Comparison of ENCODE assay signal across 1 cellular context in the genomic region with DNA sequence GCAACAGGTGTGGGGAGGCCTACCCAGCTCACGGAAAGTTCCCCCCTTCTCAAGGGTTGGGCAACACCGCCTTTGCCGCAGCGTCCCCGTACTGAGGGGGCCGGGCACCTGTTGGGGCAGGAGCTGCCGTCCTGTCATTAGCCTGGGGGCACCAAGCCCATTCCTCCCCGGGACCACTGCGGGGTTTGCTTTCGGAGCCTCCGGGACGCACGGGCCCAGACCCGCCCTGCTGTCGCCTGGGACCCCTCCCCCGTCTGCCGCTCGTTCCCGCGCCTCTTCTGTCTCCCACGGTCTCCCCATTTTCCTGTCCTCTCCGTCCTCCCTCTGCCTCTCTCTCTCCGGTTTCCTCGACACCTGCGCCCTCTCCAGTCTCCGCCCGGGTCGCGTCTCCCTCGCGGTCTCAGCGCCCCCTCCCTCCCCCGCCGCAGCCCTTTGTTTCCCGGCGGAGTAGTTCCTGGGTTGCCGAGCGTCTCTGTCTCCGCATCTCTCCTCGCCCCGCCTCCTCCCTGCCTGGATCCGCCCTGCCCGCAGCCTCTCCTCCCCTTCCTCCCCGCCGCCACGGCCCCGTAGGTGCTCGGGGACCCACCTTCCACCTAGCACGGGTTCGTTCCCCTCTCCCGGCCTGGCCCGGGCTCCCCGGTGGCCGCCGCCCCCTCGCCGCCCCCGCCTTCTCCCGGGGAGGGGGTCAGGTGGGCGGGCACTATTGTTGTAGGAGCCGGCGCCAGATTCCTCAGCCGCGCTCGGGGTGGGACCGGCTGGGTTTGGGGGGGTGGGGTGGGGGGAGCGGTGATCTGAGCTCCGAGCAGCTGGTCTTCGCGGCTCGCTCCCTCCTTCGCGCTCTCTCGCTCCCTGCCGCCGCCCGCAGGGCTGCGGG.
TF ChIP-seq lines count a peak whose summit lies in the region.

A gene (plus strand): TSS at position 540 of the 874 bp plus-strand sequence. CDS start 434 bp downstream, outside the sequence.

TF ChIP-seq in HEK293, 187 proteins besides CTCF, POLR2A, EP300 and RAD21 (continued from another document and continues in another):
- TF ChIP-seq, protein P1, sequence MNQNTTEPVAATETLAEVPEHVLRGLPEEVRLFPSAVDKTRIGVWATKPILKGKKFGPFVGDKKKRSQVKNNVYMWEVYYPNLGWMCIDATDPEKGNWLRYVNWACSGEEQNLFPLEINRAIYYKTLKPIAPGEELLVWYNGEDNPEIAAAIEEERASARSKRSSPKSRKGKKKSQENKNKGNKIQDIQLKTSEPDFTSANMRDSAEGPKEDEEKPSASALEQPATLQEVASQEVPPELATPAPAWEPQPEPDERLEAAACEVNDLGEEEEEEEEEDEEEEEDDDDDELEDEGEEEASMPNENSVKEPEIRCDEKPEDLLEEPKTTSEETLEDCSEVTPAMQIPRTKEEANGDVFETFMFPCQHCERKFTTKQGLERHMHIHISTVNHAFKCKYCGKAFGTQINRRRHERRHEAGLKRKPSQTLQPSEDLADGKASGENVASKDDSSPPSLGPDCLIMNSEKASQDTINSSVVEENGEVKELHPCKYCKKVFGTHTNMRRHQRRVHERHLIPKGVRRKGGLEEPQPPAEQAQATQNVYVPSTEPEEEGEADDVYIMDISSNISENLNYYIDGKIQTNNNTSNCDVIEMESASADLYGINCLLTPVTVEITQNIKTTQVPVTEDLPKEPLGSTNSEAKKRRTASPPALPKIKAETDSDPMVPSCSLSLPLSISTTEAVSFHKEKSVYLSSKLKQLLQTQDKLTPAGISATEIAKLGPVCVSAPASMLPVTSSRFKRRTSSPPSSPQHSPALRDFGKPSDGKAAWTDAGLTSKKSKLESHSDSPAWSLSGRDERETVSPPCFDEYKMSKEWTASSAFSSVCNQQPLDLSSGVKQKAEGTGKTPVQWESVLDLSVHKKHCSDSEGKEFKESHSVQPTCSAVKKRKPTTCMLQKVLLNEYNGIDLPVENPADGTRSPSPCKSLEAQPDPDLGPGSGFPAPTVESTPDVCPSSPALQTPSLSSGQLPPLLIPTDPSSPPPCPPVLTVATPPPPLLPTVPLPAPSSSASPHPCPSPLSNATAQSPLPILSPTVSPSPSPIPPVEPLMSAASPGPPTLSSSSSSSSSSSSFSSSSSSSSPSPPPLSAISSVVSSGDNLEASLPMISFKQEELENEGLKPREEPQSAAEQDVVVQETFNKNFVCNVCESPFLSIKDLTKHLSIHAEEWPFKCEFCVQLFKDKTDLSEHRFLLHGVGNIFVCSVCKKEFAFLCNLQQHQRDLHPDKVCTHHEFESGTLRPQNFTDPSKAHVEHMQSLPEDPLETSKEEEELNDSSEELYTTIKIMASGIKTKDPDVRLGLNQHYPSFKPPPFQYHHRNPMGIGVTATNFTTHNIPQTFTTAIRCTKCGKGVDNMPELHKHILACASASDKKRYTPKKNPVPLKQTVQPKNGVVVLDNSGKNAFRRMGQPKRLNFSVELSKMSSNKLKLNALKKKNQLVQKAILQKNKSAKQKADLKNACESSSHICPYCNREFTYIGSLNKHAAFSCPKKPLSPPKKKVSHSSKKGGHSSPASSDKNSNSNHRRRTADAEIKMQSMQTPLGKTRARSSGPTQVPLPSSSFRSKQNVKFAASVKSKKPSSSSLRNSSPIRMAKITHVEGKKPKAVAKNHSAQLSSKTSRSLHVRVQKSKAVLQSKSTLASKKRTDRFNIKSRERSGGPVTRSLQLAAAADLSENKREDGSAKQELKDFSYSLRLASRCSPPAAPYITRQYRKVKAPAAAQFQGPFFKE (tag by site-specific recombination; IDR thresholded peaks at IDR 0.05; ENCODE audit: borderline replicate concordance), result no peak
- TF ChIP-seq, protein P2, sequence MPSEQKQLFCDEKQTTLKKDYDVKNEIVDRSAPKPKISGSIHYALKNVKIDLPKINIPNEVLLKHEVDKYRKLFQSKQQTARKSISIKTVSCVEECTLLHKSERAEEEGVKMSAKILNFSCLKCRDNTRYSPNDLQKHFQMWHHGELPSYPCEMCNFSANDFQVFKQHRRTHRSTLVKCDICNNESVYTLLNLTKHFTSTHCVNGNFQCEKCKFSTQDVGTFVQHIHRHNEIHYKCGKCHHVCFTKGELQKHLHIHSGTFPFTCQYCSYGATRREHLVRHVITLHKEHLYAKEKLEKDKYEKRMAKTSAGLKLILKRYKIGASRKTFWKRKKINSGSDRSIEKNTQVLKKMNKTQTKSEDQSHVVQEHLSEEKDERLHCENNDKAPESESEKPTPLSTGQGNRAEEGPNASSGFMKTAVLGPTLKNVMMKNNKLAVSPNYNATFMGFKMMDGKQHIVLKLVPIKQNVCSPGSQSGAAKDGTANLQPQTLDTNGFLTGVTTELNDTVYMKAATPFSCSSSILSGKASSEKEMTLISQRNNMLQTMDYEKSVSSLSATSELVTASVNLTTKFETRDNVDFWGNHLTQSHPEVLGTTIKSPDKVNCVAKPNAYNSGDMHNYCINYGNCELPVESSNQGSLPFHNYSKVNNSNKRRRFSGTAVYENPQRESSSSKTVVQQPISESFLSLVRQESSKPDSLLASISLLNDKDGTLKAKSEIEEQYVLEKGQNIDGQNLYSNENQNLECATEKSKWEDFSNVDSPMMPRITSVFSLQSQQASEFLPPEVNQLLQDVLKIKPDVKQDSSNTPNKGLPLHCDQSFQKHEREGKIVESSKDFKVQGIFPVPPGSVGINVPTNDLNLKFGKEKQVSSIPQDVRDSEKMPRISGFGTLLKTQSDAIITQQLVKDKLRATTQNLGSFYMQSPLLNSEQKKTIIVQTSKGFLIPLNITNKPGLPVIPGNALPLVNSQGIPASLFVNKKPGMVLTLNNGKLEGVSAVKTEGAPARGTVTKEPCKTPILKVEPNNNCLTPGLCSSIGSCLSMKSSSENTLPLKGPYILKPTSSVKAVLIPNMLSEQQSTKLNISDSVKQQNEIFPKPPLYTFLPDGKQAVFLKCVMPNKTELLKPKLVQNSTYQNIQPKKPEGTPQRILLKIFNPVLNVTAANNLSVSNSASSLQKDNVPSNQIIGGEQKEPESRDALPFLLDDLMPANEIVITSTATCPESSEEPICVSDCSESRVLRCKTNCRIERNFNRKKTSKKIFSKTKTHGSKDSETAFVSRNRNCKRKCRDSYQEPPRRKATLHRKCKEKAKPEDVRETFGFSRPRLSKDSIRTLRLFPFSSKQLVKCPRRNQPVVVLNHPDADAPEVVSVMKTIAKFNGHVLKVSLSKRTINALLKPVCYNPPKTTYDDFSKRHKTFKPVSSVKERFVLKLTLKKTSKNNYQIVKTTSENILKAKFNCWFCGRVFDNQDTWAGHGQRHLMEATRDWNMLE (tag by site-specific recombination; conservative IDR thresholded peaks at IDR 0.05; ENCODE audit: low read depth), result no peak
- TF ChIP-seq, protein P3, sequence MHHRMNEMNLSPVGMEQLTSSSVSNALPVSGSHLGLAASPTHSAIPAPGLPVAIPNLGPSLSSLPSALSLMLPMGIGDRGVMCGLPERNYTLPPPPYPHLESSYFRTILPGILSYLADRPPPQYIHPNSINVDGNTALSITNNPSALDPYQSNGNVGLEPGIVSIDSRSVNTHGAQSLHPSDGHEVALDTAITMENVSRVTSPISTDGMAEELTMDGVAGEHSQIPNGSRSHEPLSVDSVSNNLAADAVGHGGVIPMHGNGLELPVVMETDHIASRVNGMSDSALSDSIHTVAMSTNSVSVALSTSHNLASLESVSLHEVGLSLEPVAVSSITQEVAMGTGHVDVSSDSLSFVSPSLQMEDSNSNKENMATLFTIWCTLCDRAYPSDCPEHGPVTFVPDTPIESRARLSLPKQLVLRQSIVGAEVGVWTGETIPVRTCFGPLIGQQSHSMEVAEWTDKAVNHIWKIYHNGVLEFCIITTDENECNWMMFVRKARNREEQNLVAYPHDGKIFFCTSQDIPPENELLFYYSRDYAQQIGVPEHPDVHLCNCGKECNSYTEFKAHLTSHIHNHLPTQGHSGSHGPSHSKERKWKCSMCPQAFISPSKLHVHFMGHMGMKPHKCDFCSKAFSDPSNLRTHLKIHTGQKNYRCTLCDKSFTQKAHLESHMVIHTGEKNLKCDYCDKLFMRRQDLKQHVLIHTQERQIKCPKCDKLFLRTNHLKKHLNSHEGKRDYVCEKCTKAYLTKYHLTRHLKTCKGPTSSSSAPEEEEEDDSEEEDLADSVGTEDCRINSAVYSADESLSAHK (tag by site-specific recombination; IDR thresholded peaks at IDR 0.05), result peak; percentile 41; the same call in 1 of the 2 replicates
- TF ChIP-seq KLF10 (tag by site-specific recombination; IDR thresholded peaks at IDR 0.05), result no peak
- no peak for TF ChIP-seq ZNF239 (tag by site-specific recombination; IDR thresholded peaks at IDR 0.05)
- no peak for TF ChIP-seq ZFP37 (tag by site-specific recombination; IDR thresholded peaks at IDR 0.05)
- peak; percentile 92 for TF ChIP-seq ZBTB8A (tag by site-specific recombination; IDR thresholded peaks at IDR 0.05)
- no peak for TF ChIP-seq ZNF292 (tag by site-specific recombination; IDR thresholded peaks at IDR 0.05; ENCODE audit: borderline replicate concordance, low read depth)
- TF ChIP-seq WT1 (tag by site-specific recombination; IDR thresholded peaks at IDR 0.05), result peak; percentile 88
- TF ChIP-seq, protein P4, sequence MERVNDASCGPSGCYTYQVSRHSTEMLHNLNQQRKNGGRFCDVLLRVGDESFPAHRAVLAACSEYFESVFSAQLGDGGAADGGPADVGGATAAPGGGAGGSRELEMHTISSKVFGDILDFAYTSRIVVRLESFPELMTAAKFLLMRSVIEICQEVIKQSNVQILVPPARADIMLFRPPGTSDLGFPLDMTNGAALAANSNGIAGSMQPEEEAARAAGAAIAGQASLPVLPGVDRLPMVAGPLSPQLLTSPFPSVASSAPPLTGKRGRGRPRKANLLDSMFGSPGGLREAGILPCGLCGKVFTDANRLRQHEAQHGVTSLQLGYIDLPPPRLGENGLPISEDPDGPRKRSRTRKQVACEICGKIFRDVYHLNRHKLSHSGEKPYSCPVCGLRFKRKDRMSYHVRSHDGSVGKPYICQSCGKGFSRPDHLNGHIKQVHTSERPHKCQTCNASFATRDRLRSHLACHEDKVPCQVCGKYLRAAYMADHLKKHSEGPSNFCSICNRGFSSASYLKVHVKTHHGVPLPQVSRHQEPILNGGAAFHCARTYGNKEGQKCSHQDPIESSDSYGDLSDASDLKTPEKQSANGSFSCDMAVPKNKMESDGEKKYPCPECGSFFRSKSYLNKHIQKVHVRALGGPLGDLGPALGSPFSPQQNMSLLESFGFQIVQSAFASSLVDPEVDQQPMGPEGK (tag by site-specific recombination; IDR thresholded peaks at IDR 0.05), result peak; percentile 94
- TF ChIP-seq ZNF2 (tag by site-specific recombination; IDR thresholded peaks at IDR 0.05), result peak; percentile 78
- TF ChIP-seq ZNF311 (tag by site-specific recombination; IDR thresholded peaks at IDR 0.05; ENCODE audit: borderline replicate concordance), result no peak
- no peak for TF ChIP-seq GLI4 (tag by site-specific recombination; IDR thresholded peaks at IDR 0.05)
- TF ChIP-seq, protein P5, sequence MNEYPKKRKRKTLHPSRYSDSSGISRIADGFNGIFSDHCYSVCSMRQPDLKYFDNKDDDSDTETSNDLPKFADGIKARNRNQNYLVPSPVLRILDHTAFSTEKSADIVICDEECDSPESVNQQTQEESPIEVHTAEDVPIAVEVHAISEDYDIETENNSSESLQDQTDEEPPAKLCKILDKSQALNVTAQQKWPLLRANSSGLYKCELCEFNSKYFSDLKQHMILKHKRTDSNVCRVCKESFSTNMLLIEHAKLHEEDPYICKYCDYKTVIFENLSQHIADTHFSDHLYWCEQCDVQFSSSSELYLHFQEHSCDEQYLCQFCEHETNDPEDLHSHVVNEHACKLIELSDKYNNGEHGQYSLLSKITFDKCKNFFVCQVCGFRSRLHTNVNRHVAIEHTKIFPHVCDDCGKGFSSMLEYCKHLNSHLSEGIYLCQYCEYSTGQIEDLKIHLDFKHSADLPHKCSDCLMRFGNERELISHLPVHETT (tag by site-specific recombination; IDR thresholded peaks at IDR 0.05), result 0 out of 2 replicates have a peak, but pooled peaks have one; percentile 10
- TF ChIP-seq GLIS1 (tag by site-specific recombination; IDR thresholded peaks at IDR 0.05), result peak; percentile 83
- TF ChIP-seq, protein P6, sequence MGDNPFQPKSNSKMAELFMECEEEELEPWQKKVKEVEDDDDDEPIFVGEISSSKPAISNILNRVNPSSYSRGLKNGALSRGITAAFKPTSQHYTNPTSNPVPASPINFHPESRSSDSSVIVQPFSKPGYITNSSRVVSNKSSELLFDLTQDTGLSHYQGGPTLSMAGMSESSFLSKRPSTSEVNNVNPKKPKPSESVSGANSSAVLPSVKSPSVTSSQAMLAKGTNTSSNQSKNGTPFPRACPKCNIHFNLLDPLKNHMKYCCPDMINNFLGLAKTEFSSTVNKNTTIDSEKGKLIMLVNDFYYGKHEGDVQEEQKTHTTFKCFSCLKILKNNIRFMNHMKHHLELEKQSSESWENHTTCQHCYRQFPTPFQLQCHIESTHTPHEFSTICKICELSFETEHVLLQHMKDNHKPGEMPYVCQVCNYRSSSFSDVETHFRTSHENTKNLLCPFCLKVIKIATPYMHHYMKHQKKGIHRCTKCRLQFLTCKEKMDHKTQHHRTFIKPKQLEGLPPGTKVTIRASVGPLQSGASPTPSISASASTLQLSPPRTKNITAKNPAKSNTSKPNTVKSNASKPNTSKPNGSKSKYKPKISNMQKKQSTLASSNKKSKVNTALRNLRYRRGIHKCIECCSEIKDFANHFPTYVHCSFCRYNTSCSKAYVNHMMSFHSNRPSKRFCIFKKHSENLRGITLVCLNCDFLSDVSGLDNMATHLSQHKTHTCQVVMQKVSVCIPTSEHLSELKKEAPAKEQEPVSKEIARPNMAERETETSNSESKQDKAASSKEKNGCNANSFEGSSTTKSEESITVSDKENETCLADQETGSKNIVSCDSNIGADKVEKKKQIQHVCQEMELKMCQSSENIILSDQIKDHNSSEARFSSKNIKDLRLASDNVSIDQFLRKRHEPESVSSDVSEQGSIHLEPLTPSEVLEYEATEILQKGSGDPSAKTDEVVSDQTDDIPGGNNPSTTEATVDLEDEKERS (tag by site-specific recombination; IDR thresholded peaks at IDR 0.05), result no peak
- no peak for TF ChIP-seq ZNF354C (tag by site-specific recombination; IDR thresholded peaks at IDR 0.05; ENCODE audit: borderline replicate concordance, low read depth)
- TF ChIP-seq, protein P7, sequence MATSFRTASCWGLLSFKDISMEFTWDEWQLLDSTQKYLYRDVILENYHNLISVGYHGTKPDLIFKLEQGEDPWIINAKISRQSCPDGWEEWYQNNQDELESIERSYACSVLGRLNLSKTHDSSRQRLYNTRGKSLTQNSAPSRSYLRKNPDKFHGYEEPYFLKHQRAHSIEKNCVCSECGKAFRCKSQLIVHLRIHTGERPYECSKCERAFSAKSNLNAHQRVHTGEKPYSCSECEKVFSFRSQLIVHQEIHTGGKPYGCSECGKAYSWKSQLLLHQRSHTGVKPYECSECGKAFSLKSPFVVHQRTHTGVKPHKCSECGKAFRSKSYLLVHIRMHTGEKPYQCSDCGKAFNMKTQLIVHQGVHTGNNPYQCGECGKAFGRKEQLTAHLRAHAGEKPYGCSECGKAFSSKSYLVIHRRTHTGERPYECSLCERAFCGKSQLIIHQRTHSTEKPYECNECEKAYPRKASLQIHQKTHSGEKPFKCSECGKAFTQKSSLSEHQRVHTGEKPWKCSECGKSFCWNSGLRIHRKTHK (tag by site-specific recombination; IDR thresholded peaks at IDR 0.05), result no peak
- peak; percentile 65; the same call in 1 of the 2 replicates for TF ChIP-seq KLF7 (tag by site-specific recombination; IDR thresholded peaks at IDR 0.05; ENCODE audit: borderline replicate concordance)
- no peak for TF ChIP-seq IKZF3 (tag by site-specific recombination; IDR thresholded peaks at IDR 0.05)
- TF ChIP-seq YY1 (tag by site-specific recombination; IDR thresholded peaks at IDR 0.05), result no peak
- TF ChIP-seq MEIS1 (CRISPR knock-in tag; IDR thresholded peaks at IDR 0.05; ENCODE audit: borderline replicate concordance), result no peak
- peak; percentile 97 for TF ChIP-seq SP2 (tag by site-specific recombination; IDR thresholded peaks at IDR 0.05)
- TF ChIP-seq ZNF211 (tag by site-specific recombination; IDR thresholded peaks at IDR 0.05; ENCODE audit: low read depth), result no peak
- TF ChIP-seq ZNF169 (tag by site-specific recombination; IDR thresholded peaks at IDR 0.05), result no peak
- TF ChIP-seq ZNF571 (tag by site-specific recombination; IDR thresholded peaks at IDR 0.05), result no peak
- no peak for TF ChIP-seq ZNF157 (tag by site-specific recombination; IDR thresholded peaks at IDR 0.05)
